In genomic region chr1:24351247-24351646, GRCh38 we compare ENCODE assay signal across 17 cellular contexts. TPM values are rescaled to one million over a fixed set of nuclear protein-coding genes. Genes with fewer than 3 reads are reported as not detected.
DNase-seq lines count a peak whose midpoint lies in the region; ATAC-seq and TF ChIP-seq lines count a peak whose summit lies in the region.
"Had no signal": no experiment of that assay in that cellular context is flagged by ENCODE, and none has a peak within 500 bp of the region (broad histone marks: within the 10 kb centered on the region; RNA-seq: fewer than 3 reads in every experiment).

No MANE protein-coding gene starts in this region.

- peak in 1 of 2 donors; percentile 64 for ATAC-seq in natural killer cell treated with Interleukin-12 subunit alpha and Interleukin-12 subunit beta and Interleukin-15 and Interleukin-18, amount 100 ng/mL, for 72 hours
- no peak for ATAC-seq in natural killer cell
- ATAC-seq in HG02610 (IDR thresholded peaks at IDR 0.05; ENCODE audit: unreplicated experiment): peak; percentile 64
- peak; percentile 67 for ATAC-seq in activated T-helper 17 cell treated with anti-CD3 and anti-CD28 coated beads, Interleukin-2, amount 50 U/mL, for 72 hours (replicated peaks)
- peak; percentile 76 for ATAC-seq in stimulated activated naive CD8-positive, alpha-beta T cell treated with anti-CD3 and anti-CD28 coated beads, Interleukin-15, amount 100 ng/mL, for 72 hours

- DNase-seq in natural killer cell treated with Interleukin-12 subunit alpha and Interleukin-12 subunit beta and Interleukin-15 and Interleukin-18, amount 100 ng/mL, for 72 hours (ENCODE audit: low spot score): no peak
- no peak for DNase-seq in natural killer cell
- peak; percentile 20 to 25 for DNase-seq in stimulated activated naive CD8-positive, alpha-beta T cell treated with anti-CD3 and anti-CD28 coated beads, Interleukin-15, amount 100 ng/mL, for 72 hours
- DNase-seq in Karpas-422: no peak
- DNase-seq in colonic mucosa: no peak
- no peak for DNase-seq in SIG-M5 (lab: John Stamatoyannopoulos, UW)
- DNase-seq: activated gamma-delta T cell, brain microvascular endothelial cell, DMS153, kidney glomerular epithelial cell, NCI-H187, NCI-H510A treated with DMSO at 0.1 percent for 48 hours had no signal

- no peak overlapping the region for H2AFZ ChIP-seq in Karpas-422 (ENCODE audit: low read length)

- H3K79me2 ChIP-seq in Karpas-422 (ENCODE audit: low read length): no peaks in the 10 kb centered on the region

- H3K9ac ChIP-seq in Karpas-422 (ENCODE audit: low read length) (no peak overlapping the region), colonic mucosa (ENCODE audit: low read depth in 2 of 2, low read length in 2 of 2) (no peak overlapping the region)

- intact Hi-C loops in natural killer cell (cut with micrococcal nuclease) (no loop called here), colonic mucosa (cut with DNase I) (no loop called here)

- TF ChIP-seq CTCF in natural killer cell (IDR thresholded peaks at IDR 0.05) (no peak), colonic mucosa (IDR thresholded peaks at IDR 0.05) (no peak)

- no peaks in the 10 kb centered on the region for H4K20me1 ChIP-seq in Karpas-422 (ENCODE audit: insufficient read depth, low read depth, low read length)

- no peak overlapping the region for H3K4me3 ChIP-seq in Karpas-422 (ENCODE audit: low read length)
- no peak overlapping the region for H3K4me3 ChIP-seq in colonic mucosa

- H3K9me3 ChIP-seq in Karpas-422 (ENCODE audit: low read length) (no peaks in the 10 kb centered on the region), colonic mucosa (no peaks in the 10 kb centered on the region)

- no peak overlapping the region for H3K4me2 ChIP-seq in Karpas-422 (ENCODE audit: low read depth, low read length, poor library complexity, severe bottlenecking)

- H3K27me3 ChIP-seq in Karpas-422 (ENCODE audit: low read length): no peaks in the 10 kb centered on the region
- no peaks in the 10 kb centered on the region for H3K27me3 ChIP-seq in colonic mucosa
- H3K27me3 ChIP-seq: brain microvascular endothelial cell had no signal

- peak overlapping the region in 1 of 2 donors; percentile 56 for H3K27ac Mint-ChIP-seq in natural killer cell treated with Interleukin-12 subunit alpha and Interleukin-12 subunit beta and Interleukin-15 and Interleukin-18, amount 100 ng/mL, for 72 hours
- no peak overlapping the region for H3K27ac Mint-ChIP-seq in natural killer cell
- H3K27ac Mint-ChIP-seq in activated T-helper 17 cell treated with anti-CD3 and anti-CD28 coated beads, Interleukin-2, amount 50 U/mL, for 72 hours: peak overlapping the region; percentile 81
- H3K27ac Mint-ChIP-seq in stimulated activated naive CD8-positive, alpha-beta T cell treated with anti-CD3 and anti-CD28 coated beads, Interleukin-15, amount 100 ng/mL, for 72 hours: peak overlapping the region in 1 of 2 donors; percentile 15
- H3K27ac Mint-ChIP-seq: stimulated activated naive CD8-positive, alpha-beta T cell treated with anti-CD3 and anti-CD28 coated beads, Interleukin-15, Interleukin-2, amounts not matched to agents 100 ng/mL and 50 ng/mL, for 24 hours had no signal

- H3K9me3 Mint-ChIP-seq in natural killer cell treated with Interleukin-12 subunit alpha and Interleukin-12 subunit beta and Interleukin-15 and Interleukin-18, amount 100 ng/mL, for 72 hours: no peaks in the 10 kb centered on the region
- H3K9me3 Mint-ChIP-seq in natural killer cell: no peaks in the 10 kb centered on the region
- H3K9me3 Mint-ChIP-seq in activated T-helper 17 cell treated with anti-CD3 and anti-CD28 coated beads, Interleukin-2, amount 50 U/mL, for 72 hours: no peaks in the 10 kb centered on the region
- no peaks in the 10 kb centered on the region for H3K9me3 Mint-ChIP-seq in stimulated activated naive CD8-positive, alpha-beta T cell treated with anti-CD3 and anti-CD28 coated beads, Interleukin-15, amount 100 ng/mL, for 72 hours
- H3K9me3 Mint-ChIP-seq: stimulated activated naive CD8-positive, alpha-beta T cell treated with anti-CD3 and anti-CD28 coated beads, Interleukin-15, Interleukin-2, amounts not matched to agents 100 ng/mL and 50 ng/mL, for 24 hours had no signal

- H3K4me1 ChIP-seq in Karpas-422 (ENCODE audit: low read length) (no peaks in the 10 kb centered on the region), colonic mucosa (no peaks in the 10 kb centered on the region)

- H3K4me3 Mint-ChIP-seq in natural killer cell treated with Interleukin-12 subunit alpha and Interleukin-12 subunit beta and Interleukin-15 and Interleukin-18, amount 100 ng/mL, for 72 hours: peak overlapping the region; percentile 43
- H3K4me3 Mint-ChIP-seq in natural killer cell: no peak overlapping the region
- peak overlapping the region; percentile 62 for H3K4me3 Mint-ChIP-seq in activated T-helper 17 cell treated with anti-CD3 and anti-CD28 coated beads, Interleukin-2, amount 50 U/mL, for 72 hours
- peak overlapping the region in 1 of 2 donors; percentile 60 for H3K4me3 Mint-ChIP-seq in stimulated activated naive CD8-positive, alpha-beta T cell treated with anti-CD3 and anti-CD28 coated beads, Interleukin-15, amount 100 ng/mL, for 72 hours
- H3K4me3 Mint-ChIP-seq: stimulated activated naive CD8-positive, alpha-beta T cell treated with anti-CD3 and anti-CD28 coated beads, Interleukin-15, Interleukin-2, amounts not matched to agents 100 ng/mL and 50 ng/mL, for 24 hours had no signal

- H3K36me3 Mint-ChIP-seq in natural killer cell treated with Interleukin-12 subunit alpha and Interleukin-12 subunit beta and Interleukin-15 and Interleukin-18, amount 100 ng/mL, for 72 hours: no peaks in the 10 kb centered on the region
- no peaks in the 10 kb centered on the region for H3K36me3 Mint-ChIP-seq in natural killer cell
- no peaks in the 10 kb centered on the region for H3K36me3 Mint-ChIP-seq in activated T-helper 17 cell treated with anti-CD3 and anti-CD28 coated beads, Interleukin-2, amount 50 U/mL, for 72 hours (ENCODE audit: low read depth)

- H3K9me2 ChIP-seq in Karpas-422 (replicated peaks; ENCODE audit: insufficient read depth, low read length): no peaks in the 10 kb centered on the region

- peaks cover 2 to 5% of the 10 kb centered on the region in 2 donors for H3K4me1 Mint-ChIP-seq in natural killer cell treated with Interleukin-12 subunit alpha and Interleukin-12 subunit beta and Interleukin-15 and Interleukin-18, amount 100 ng/mL, for 72 hours (ENCODE audit: low read depth in 2 of 2)
- H3K4me1 Mint-ChIP-seq in natural killer cell: no peaks in the 10 kb centered on the region
- peaks cover 32% of the 10 kb centered on the region for H3K4me1 Mint-ChIP-seq in activated T-helper 17 cell treated with anti-CD3 and anti-CD28 coated beads, Interleukin-2, amount 50 U/mL, for 72 hours
- peaks cover 41% of the 10 kb centered on the region for H3K4me1 Mint-ChIP-seq in stimulated activated naive CD8-positive, alpha-beta T cell treated with anti-CD3 and anti-CD28 coated beads, Interleukin-15, amount 100 ng/mL, for 72 hours

- H3K27me3 Mint-ChIP-seq in natural killer cell treated with Interleukin-12 subunit alpha and Interleukin-12 subunit beta and Interleukin-15 and Interleukin-18, amount 100 ng/mL, for 72 hours: peaks cover 0 to 3% of the 10 kb centered on the region in 2 donors
- peaks cover 0 to 5% of the 10 kb centered on the region in 2 donors for H3K27me3 Mint-ChIP-seq in natural killer cell (ENCODE audit: low read depth in 2 of 2)
- peaks cover 5% of the 10 kb centered on the region for H3K27me3 Mint-ChIP-seq in activated T-helper 17 cell treated with anti-CD3 and anti-CD28 coated beads, Interleukin-2, amount 50 U/mL, for 72 hours
- H3K27me3 Mint-ChIP-seq in stimulated activated naive CD8-positive, alpha-beta T cell treated with anti-CD3 and anti-CD28 coated beads, Interleukin-15, amount 100 ng/mL, for 72 hours: peaks cover 16% of the 10 kb centered on the region

- no peak overlapping the region for H3K27ac ChIP-seq in Karpas-422 (ENCODE audit: low read length)
- no peak overlapping the region for H3K27ac ChIP-seq in colonic mucosa
- H3K27ac ChIP-seq: brain microvascular endothelial cell had no signal

- no peaks in the 10 kb centered on the region for H3K36me3 ChIP-seq in Karpas-422 (ENCODE audit: insufficient read depth, low read length)
- H3K36me3 ChIP-seq in colonic mucosa: no peaks in the 10 kb centered on the region
- H3K36me3 ChIP-seq: brain microvascular endothelial cell had no signal

RNA-seq across cellular contexts. Expression of gene GRHL3, which starts 32.1 kb away (rescaled TPM):
- not detected for total RNA-seq in natural killer cell treated with Interleukin-12 subunit alpha and Interleukin-12 subunit beta and Interleukin-15 and Interleukin-18, amount 100 ng/mL, for 72 hours
- total RNA-seq in natural killer cell (not detected), colonic mucosa (1 to 10 TPM in 1 of 2 donors, under 1 TPM in 1; 0.64 to 1.5 TPM)
- not detected for total RNA-seq in activated T-helper 17 cell treated with anti-CD3 and anti-CD28 coated beads, Interleukin-2, amount 50 U/mL, for 72 hours
- total RNA-seq in Karpas-422 (2014; rRNA removed; shearing (Covaris generic); ENCODE audit: low replicate concordance): not detected in 2 replicates
- total RNA-seq: osteocyte, skeletal muscle tissue had no signal

Comparison
In these comparisons a context has a peak if more than half of its experiments do, and no peak if none do; other contexts are left out.
1. ATAC-seq: peak in HG02610 (single experiment), activated T-helper 17 cell treated with anti-CD3 and anti-CD28 coated beads, Interleukin-2, amount 50 U/mL, for 72 hours (single experiment) and stimulated activated naive CD8-positive, alpha-beta T cell treated with anti-CD3 and anti-CD28 coated beads, Interleukin-15, amount 100 ng/mL, for 72 hours (single experiment); none in natural killer cell (0 of 3).
2. DNase-seq: peak in stimulated activated naive CD8-positive, alpha-beta T cell treated with anti-CD3 and anti-CD28 coated beads, Interleukin-15, amount 100 ng/mL, for 72 hours (2 of 2); none in natural killer cell treated with Interleukin-12 subunit alpha and Interleukin-12 subunit beta and Interleukin-15 and Interleukin-18, amount 100 ng/mL, for 72 hours (single experiment), natural killer cell (single experiment), Karpas-422 (single experiment), colonic mucosa (single experiment) and SIG-M5 (single experiment).